Comparison of ENCODE assay signal across 8 cellular contexts in genomic region chr4:76984127-76984526, GRCh38. TPM values are rescaled to one million over a fixed set of nuclear protein-coding genes. Genes with fewer than 3 reads are reported as not detected.
DNase-seq lines count a peak whose midpoint lies in the region; ATAC-seq and TF ChIP-seq lines count a peak whose summit lies in the region.

No MANE protein-coding gene starts in this region.

- H3K9me3 ChIP-seq in OCI-LY1 (ENCODE audit: low read length): no peaks in the 10 kb centered on the region

- no peak overlapping the region for H2AFZ ChIP-seq in OCI-LY1 (ENCODE audit: low read length)

- no peaks in the 10 kb centered on the region for H3K36me3 ChIP-seq in OCI-LY1 (ENCODE audit: insufficient read depth, low read length)

- DNase-seq in G401 (ENCODE audit: low spot score) (peak; percentile 20), epithelial cell of proximal tubule (ENCODE audit: low read depth) (no peak), retina (peak; percentile 33), Ammon's horn (ENCODE audit: low spot score) (no peak), T-helper 9 cell (no peak)

- H4K20me1 ChIP-seq in OCI-LY1 (ENCODE audit: insufficient read depth, low read length): no peaks in the 10 kb centered on the region

- peak; percentile 54 for ATAC-seq in GM21576 (IDR thresholded peaks at IDR 0.05; ENCODE audit: unreplicated experiment)
- ATAC-seq in GM19455 (IDR thresholded peaks at IDR 0.05; ENCODE audit: unreplicated experiment): no peak

- H3K27ac ChIP-seq in OCI-LY1 (ENCODE audit: low read depth, low read length, poor library complexity, severe bottlenecking): no peak overlapping the region

- H3K9me2 ChIP-seq in OCI-LY1 (ENCODE audit: low read depth, low read length): no peaks in the 10 kb centered on the region

- no peaks in the 10 kb centered on the region for H3K4me1 ChIP-seq in OCI-LY1 (ENCODE audit: insufficient read depth, low read length, severe bottlenecking)

- no peak overlapping the region for H3K9ac ChIP-seq in OCI-LY1 (ENCODE audit: low read length)

- H3K4me3 ChIP-seq in OCI-LY1 (ENCODE audit: low read depth, low read length, poor library complexity, severe bottlenecking) (no peak overlapping the region), epithelial cell of proximal tubule (ENCODE audit: low read depth, low read length) (no peak overlapping the region)

- H3F3A ChIP-seq in OCI-LY1 (ENCODE audit: insufficient read depth, low read length): no peaks in the 10 kb centered on the region

- H3K4me2 ChIP-seq in OCI-LY1 (ENCODE audit: low read length): no peak overlapping the region

- in situ Hi-C loops in G401 (cut with HindIII; ENCODE audit: low sequenced_read_pairs): no loop called here

- H3K79me2 ChIP-seq in OCI-LY1 (ENCODE audit: insufficient read depth, low read length): no peaks in the 10 kb centered on the region

- H3K27me3 ChIP-seq in OCI-LY1 (ENCODE audit: insufficient read depth, low read length): no peaks in the 10 kb centered on the region

- peak; percentile 34; the same call in 1 of the 2 replicates for TF ChIP-seq CTCF in OCI-LY1 (IDR thresholded peaks at IDR 0.05; ENCODE audit: low read length)
- peak; percentile 57 for TF ChIP-seq CTCF in epithelial cell of proximal tubule (conservative IDR thresholded peaks at IDR 0.05; ENCODE audit: low read depth, low read length)

RNA-seq across cellular contexts. Expression of gene SEPTIN11, which starts 34.6 kb away (rescaled TPM):
- total RNA-seq in G401 (2014; rRNA removed; shearing (Covaris generic)): 22.8 and 31.7 TPM in 2 replicates
- 86.7 and 109 TPM in 2 replicates for total RNA-seq in epithelial cell of proximal tubule

Comparison
In these comparisons a context has a peak if more than half of its experiments do, and no peak if none do; other contexts are left out.
1. DNase-seq: peak in G401 (single experiment) and retina (single experiment); none in epithelial cell of proximal tubule (single experiment), Ammon's horn (single experiment) and T-helper 9 cell (single experiment).